16 cellular contexts compared by ENCODE assay signal in genomic region chr5:66518052-66518451, GRCh38.
DNase-seq lines count a peak whose midpoint lies in the region; ATAC-seq, FAIRE-seq and TF ChIP-seq lines count a peak whose summit lies in the region.
"Had no signal": no experiment of that assay in that cellular context is flagged by ENCODE, and none has a peak within 500 bp of the region (broad histone marks: within the 10 kb centered on the region; RNA-seq: fewer than 3 reads in every experiment).

No MANE protein-coding gene starts in this region.

- peak; percentile 33 for ATAC-seq in body of pancreas
- no peak for ATAC-seq in CD8-positive, alpha-beta T cell
- ATAC-seq in GM19397 (IDR thresholded peaks at IDR 0.05; ENCODE audit: unreplicated experiment), result no peak
- ATAC-seq: A549, GM23338 had no signal

- peaks cover 11% of the 10 kb centered on the region for H3K9me3 Mint-ChIP-seq in mesothelial cell of epicardium
- peaks cover 23% of the 10 kb centered on the region for H3K9me3 Mint-ChIP-seq in Caco-2 (ENCODE audit: unreplicated experiment)
- H3K9me3 Mint-ChIP-seq in CD8-positive, alpha-beta T cell, result peaks cover 9% of the 10 kb centered on the region

- H4K20me1 ChIP-seq in keratinocyte (ENCODE audit: control insufficient read depth, extremely low read depth, insufficient read depth, low read length) (no peaks in the 10 kb centered on the region), smooth muscle cell (ENCODE audit: low read depth) (no peaks in the 10 kb centered on the region)

- CTCF ChIA-PET in Caco-2 (lab: Charles Lee), result no interaction called here
- CTCF ChIA-PET in CD8-positive, alpha-beta T cell (lab: Charles Lee), result no interaction called here

- H3K27me3 Mint-ChIP-seq in mesothelial cell of epicardium (ENCODE audit: low read depth), result no peaks in the 10 kb centered on the region
- H3K27me3 Mint-ChIP-seq in Caco-2 (ENCODE audit: insufficient read depth, unreplicated experiment), result peaks cover 4% of the 10 kb centered on the region
- H3K27me3 Mint-ChIP-seq in CD8-positive, alpha-beta T cell (ENCODE audit: low read depth), result no peaks in the 10 kb centered on the region

- no peak for DNase-seq in body of pancreas
- DNase-seq in keratinocyte (ENCODE audit: low read depth, low spot score), result no peak
- DNase-seq in mesothelial cell of epicardium (ENCODE audit: low spot score in 2 of 2, unreplicated experiment in 2 of 2), result no peak
- DNase-seq in smooth muscle cell (lab: John Stamatoyannopoulos, UW; ENCODE audit: unreplicated experiment), result no peak
- DNase-seq in WERI-Rb-1, result no peak
- no peak for DNase-seq in Caco-2
- DNase-seq in CD8-positive, alpha-beta T cell, result no peak
- DNase-seq: BE2C; CD8-positive, alpha-beta memory T cell; DMS53; GF-D8; H7 had no signal

- WGBS in body of pancreas, 2 donors, result 81 to 84% methylated on average over 3 of the region's 3 CpGs
- WGBS in smooth muscle cell (ENCODE audit: low lambda C conversion rate), result 90% methylated on average over 3 of the region's 3 CpGs

- peaks cover 9% of the 10 kb centered on the region for H3K36me3 Mint-ChIP-seq in mesothelial cell of epicardium
- no peaks in the 10 kb centered on the region for H3K36me3 Mint-ChIP-seq in Caco-2 (ENCODE audit: insufficient read depth, unreplicated experiment)
- H3K36me3 Mint-ChIP-seq in CD8-positive, alpha-beta T cell, result no peaks in the 10 kb centered on the region
- H3K36me3 Mint-ChIP-seq: CD14-positive monocyte; CD8-positive, alpha-beta memory T cell had no signal

- peak overlapping the region; percentile 75 for H2AFZ ChIP-seq in keratinocyte (ENCODE audit: control insufficient read depth, low read length)
- no peak overlapping the region for H2AFZ ChIP-seq in smooth muscle cell (ENCODE audit: low read depth)
- H2AFZ ChIP-seq: GM23338 had no signal

- intact Hi-C loops in body of pancreas (cut with DNase I), result no loop called here
- intact Hi-C loops in Caco-2 (cut with micrococcal nuclease; ENCODE audit: unreplicated experiment), result no loop called here
- intact Hi-C loops in CD8-positive, alpha-beta T cell (cut with DNase I, micrococcal nuclease), result no loop called here

- peaks cover 23% of the 10 kb centered on the region for H3K4me1 Mint-ChIP-seq in mesothelial cell of epicardium
- no peaks in the 10 kb centered on the region for H3K4me1 Mint-ChIP-seq in Caco-2 (ENCODE audit: low read depth, unreplicated experiment)
- no peaks in the 10 kb centered on the region for H3K4me1 Mint-ChIP-seq in CD8-positive, alpha-beta T cell (ENCODE audit: low read depth)
- H3K4me1 Mint-ChIP-seq: CD14-positive monocyte; CD8-positive, alpha-beta memory T cell; GM23338 had no signal

- H3K36me3 ChIP-seq in body of pancreas (replicated peaks in 1 of 2; ENCODE audit: insufficient read depth in 1 of 2, low read depth in 2 of 2), result no peaks in the 10 kb centered on the region
- H3K36me3 ChIP-seq in keratinocyte (ENCODE audit: control insufficient read depth in 2 of 2, extremely low read depth in 1 of 2, insufficient read depth in 2 of 2, low read length in 2 of 2), result no peaks in the 10 kb centered on the region
- H3K36me3 ChIP-seq in smooth muscle cell (ENCODE audit: low read depth), result no peaks in the 10 kb centered on the region
- no peaks in the 10 kb centered on the region for H3K36me3 ChIP-seq in WERI-Rb-1
- no peaks in the 10 kb centered on the region for H3K36me3 ChIP-seq in Caco-2 (ENCODE audit: control insufficient read depth, insufficient read depth, low read length)
- H3K36me3 ChIP-seq in CD8-positive, alpha-beta T cell (ENCODE audit: insufficient read depth, low read length), result no peaks in the 10 kb centered on the region
- H3K36me3 ChIP-seq: BE2C had no signal

- H3K4me3 ChIP-seq in body of pancreas, result no peak overlapping the region
- no peak overlapping the region for H3K4me3 ChIP-seq in keratinocyte (ENCODE audit: control insufficient read depth in 2 of 3, extremely low read depth in 1 of 3, insufficient read depth in 2 of 3, low read depth in 1 of 3, low read length in 3 of 3)
- no peak overlapping the region for H3K4me3 ChIP-seq in smooth muscle cell
- no peak overlapping the region for H3K4me3 ChIP-seq in WERI-Rb-1 (ENCODE audit: low read depth, low read length)
- H3K4me3 ChIP-seq in Caco-2 (ENCODE audit: low read depth, low read length), result no peak overlapping the region
- no peak overlapping the region for H3K4me3 ChIP-seq in CD8-positive, alpha-beta T cell (ENCODE audit: low read depth, low read length)
- H3K4me3 ChIP-seq: A549, GM23338 had no signal

- peak overlapping the region; percentile 96 for H3K27ac Mint-ChIP-seq in mesothelial cell of epicardium
- H3K27ac Mint-ChIP-seq in Caco-2 (ENCODE audit: unreplicated experiment), result no peak overlapping the region
- no peak overlapping the region for H3K27ac Mint-ChIP-seq in CD8-positive, alpha-beta T cell
- H3K27ac Mint-ChIP-seq: CD14-positive monocyte; CD8-positive, alpha-beta memory T cell; GM23338 had no signal

- FAIRE-seq in keratinocyte (lab: Jason Lieb, UNC), result no peak
- FAIRE-seq: A549 had no signal

- H3K27me3 ChIP-seq in body of pancreas (no peaks in the 10 kb centered on the region), keratinocyte (ENCODE audit: control insufficient read depth, extremely low read depth, insufficient read depth, low read length) (no peaks in the 10 kb centered on the region), smooth muscle cell (ENCODE audit: low read depth) (no peaks in the 10 kb centered on the region), WERI-Rb-1 (ENCODE audit: insufficient read depth, low read depth, severe bottlenecking) (no peaks in the 10 kb centered on the region), Caco-2 (replicated peaks; ENCODE audit: control insufficient read depth, insufficient read depth, low read length) (no peaks in the 10 kb centered on the region)
- H3K27me3 ChIP-seq in CD8-positive, alpha-beta T cell (ENCODE audit: insufficient read depth, low read length), result no peaks in the 10 kb centered on the region
- H3K27me3 ChIP-seq: BE2C had no signal

- H3K4me3 Mint-ChIP-seq in mesothelial cell of epicardium (no peak overlapping the region), Caco-2 (ENCODE audit: unreplicated experiment) (no peak overlapping the region)
- no peak overlapping the region for H3K4me3 Mint-ChIP-seq in CD8-positive, alpha-beta T cell
- H3K4me3 Mint-ChIP-seq: CD14-positive monocyte; CD8-positive, alpha-beta memory T cell; GM23338 had no signal

- POLR2A ChIA-PET in Caco-2 (lab: Charles Lee), result no interaction called here
- POLR2A ChIA-PET in CD8-positive, alpha-beta T cell (lab: Charles Lee), result no interaction called here

- H3K4me1 ChIP-seq in body of pancreas (no peaks in the 10 kb centered on the region), keratinocyte (ENCODE audit: control insufficient read depth, extremely low read depth, insufficient read depth, low read length) (peaks cover 18% of the 10 kb centered on the region), smooth muscle cell (ENCODE audit: low read depth) (peaks cover 7% of the 10 kb centered on the region), Caco-2 (no peaks in the 10 kb centered on the region)
- no peaks in the 10 kb centered on the region for H3K4me1 ChIP-seq in CD8-positive, alpha-beta T cell (ENCODE audit: insufficient read depth, low read length)
- H3K4me1 ChIP-seq: A549, BE2C had no signal

- BruUV-seq in Caco-2 (replicated peaks; lab: Mats Ljungman, UMichigan), result no TSS peak

- H3K9ac ChIP-seq in keratinocyte (ENCODE audit: control insufficient read depth, extremely low read depth, insufficient read depth, low read length) (no peak overlapping the region), smooth muscle cell (ENCODE audit: low read depth) (no peak overlapping the region)

- dilution Hi-C loops in keratinocyte (cut with MboI; ENCODE audit: extremely low pct_ligation_motif_present, low sequenced_read_pairs), result no loop called here

- H3F3A ChIP-seq in smooth muscle cell (ENCODE audit: low read depth), result no peaks in the 10 kb centered on the region

- H3K79me2 ChIP-seq in keratinocyte (ENCODE audit: control insufficient read depth, insufficient read depth, low read length) (no peaks in the 10 kb centered on the region), smooth muscle cell (ENCODE audit: low read depth) (no peaks in the 10 kb centered on the region)

- no peak for TF ChIP-seq POLR2A in body of pancreas (IDR thresholded peaks at IDR 0.05)

- H3K27ac ChIP-seq in body of pancreas, result peak overlapping the region in 2 of 4 donors; percentile 49 to 74
- H3K27ac ChIP-seq in keratinocyte (ENCODE audit: control insufficient read depth, insufficient read depth, low read length), result peak overlapping the region; percentile 60
- H3K27ac ChIP-seq in smooth muscle cell (ENCODE audit: low read depth), result peak overlapping the region; percentile 62
- no peak overlapping the region for H3K27ac ChIP-seq in WERI-Rb-1
- no peak overlapping the region for H3K27ac ChIP-seq in CD8-positive, alpha-beta T cell (ENCODE audit: low read depth, low read length)
- H3K27ac ChIP-seq: A549 had no signal

- no peaks in the 10 kb centered on the region for H3K9me1 ChIP-seq in keratinocyte (ENCODE audit: control insufficient read depth, extremely low read depth, insufficient read depth, low read length)

- H3K9me3 ChIP-seq in body of pancreas, result peaks cover 0 to 8% (median 0%) of the 10 kb centered on the region in 3 donors
- H3K9me3 ChIP-seq in keratinocyte (ENCODE audit: control insufficient read depth, low read depth, low read length), result peaks cover 8% of the 10 kb centered on the region
- no peaks in the 10 kb centered on the region for H3K9me3 ChIP-seq in smooth muscle cell (replicated peaks; ENCODE audit: low read depth)
- peaks cover 6% of the 10 kb centered on the region for H3K9me3 ChIP-seq in WERI-Rb-1 (ENCODE audit: severe bottlenecking)
- peaks cover 10% of the 10 kb centered on the region for H3K9me3 ChIP-seq in Caco-2
- H3K9me3 ChIP-seq in CD8-positive, alpha-beta T cell (ENCODE audit: low read length), result no peaks in the 10 kb centered on the region

- TF ChIP-seq CTCF in body of pancreas (IDR thresholded peaks at IDR 0.05) (no peak), keratinocyte (optimal IDR thresholded peaks at IDR 0.05 in 1 of 3, IDR thresholded peaks at IDR 0.05 in 1 of 3, conservative IDR thresholded peaks at IDR 0.05 in 1 of 3; ENCODE audit: extremely low read depth in 1 of 3, insufficient read depth in 2 of 3, low read length in 3 of 3) (no peak), mesothelial cell of epicardium (IDR thresholded peaks at IDR 0.05; ENCODE audit: unreplicated experiment) (no peak), smooth muscle cell (IDR thresholded peaks at IDR 0.05; ENCODE audit: borderline replicate concordance, insufficient read depth, poor library complexity, severe bottlenecking) (no peak), WERI-Rb-1 (IDR thresholded peaks at IDR 0.05; ENCODE audit: low read depth, low read length) (no peak), Caco-2 (IDR thresholded peaks at IDR 0.05; ENCODE audit: insufficient read depth in 1 of 2, low read depth in 1 of 2, low read length in 1 of 2, severe bottlenecking in 1 of 2, unreplicated experiment in 1 of 2) (no peak)
- no peak for TF ChIP-seq CTCF in CD8-positive, alpha-beta T cell (IDR thresholded peaks at IDR 0.05)

- H3K4me2 ChIP-seq in keratinocyte (ENCODE audit: control insufficient read depth, extremely low read depth, insufficient read depth, low read depth, low read length) (peak overlapping the region; percentile 69), smooth muscle cell (no peak overlapping the region)
- H3K4me2 ChIP-seq: A549, GM23338 had no signal

Comparison
In these comparisons a context has a peak if more than half of its experiments do, and no peak if none do; other contexts are left out.
1. H3K27ac ChIP-seq: peak in keratinocyte (single experiment) and smooth muscle cell (single experiment); none in WERI-Rb-1 (single experiment) and CD8-positive, alpha-beta T cell (single experiment).